ENCODE assay signal across 10 cellular contexts in the genomic region with DNA sequence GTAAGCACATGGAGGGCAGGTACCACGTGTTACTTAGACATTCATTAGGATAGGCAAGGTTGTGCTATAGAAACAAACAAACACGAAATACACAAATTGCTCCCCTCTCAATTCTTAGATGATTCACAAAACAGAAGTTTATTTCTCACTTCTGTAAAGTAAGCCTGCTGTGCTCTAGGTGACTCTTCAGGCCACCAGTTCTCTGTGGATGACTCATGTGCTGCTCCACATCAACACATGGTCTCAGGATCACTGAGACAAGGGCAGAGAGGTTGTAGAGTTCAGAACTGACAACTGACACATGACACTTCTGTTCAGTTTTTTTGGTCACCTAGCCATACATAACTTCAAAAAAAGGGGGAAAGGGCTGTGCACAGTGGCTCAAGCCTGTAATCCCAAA.
DNase-seq lines count a peak whose midpoint lies in the region; ATAC-seq and FAIRE-seq lines count a peak whose summit lies in the region.
"Had no signal": no experiment of that assay in that cellular context is flagged by ENCODE, and none has a peak within 500 bp of the region (broad histone marks: within the 10 kb centered on the region; RNA-seq: fewer than 3 reads in every experiment).

No MANE protein-coding gene starts in this region.

- FAIRE-seq in RCC 7860 (lab: Jason Lieb, UNC), result no peak
- FAIRE-seq: islet of Langerhans had no signal

- DNase-seq in A172 (ENCODE audit: low spot score) (peak; percentile 41), RCC 7860 (ENCODE audit: low spot score) (peak; percentile 17), NCI-H526 (lab: John Stamatoyannopoulos, UW) (no peak), mesenteric fat pad (ENCODE audit: low spot score) (no peak)
- DNase-seq in activated CD8-positive, alpha-beta memory T cell treated with anti-CD3 and anti-CD28 coated beads, Interleukin-2, amount 50 U/mL, for 4 hours, result no peak
- DNase-seq: NCI-H187 had no signal

- ATAC-seq in GM18870 (IDR thresholded peaks at IDR 0.05; ENCODE audit: unreplicated experiment) (peak; percentile 69), HG02885 (IDR thresholded peaks at IDR 0.05; ENCODE audit: poor library complexity, unreplicated experiment) (peak; percentile 66), GM19023 (IDR thresholded peaks at IDR 0.05; ENCODE audit: unreplicated experiment) (no peak)

Comparison
In these comparisons a context has a peak if more than half of its experiments do, and no peak if none do; other contexts are left out.
1. DNase-seq: peak in A172 (single experiment) and RCC 7860 (single experiment); none in activated CD8-positive, alpha-beta memory T cell treated with anti-CD3 and anti-CD28 coated beads, Interleukin-2, amount 50 U/mL, for 4 hours (single experiment), NCI-H526 (0 of 2) and mesenteric fat pad (single experiment).